In genomic region chr22:36399473-36399780, GRCh38 we compare ENCODE assay signal across 11 cellular contexts. TPM values are rescaled to one million over a fixed set of nuclear protein-coding genes. Genes with fewer than 3 reads are reported as not detected.
A peak's percentile ranks its signal among the peaks of the same experiment; 100 is the strongest.
DNase-seq lines count a peak whose midpoint lies in the region; ATAC-seq and TF ChIP-seq lines count a peak whose summit lies in the region.
"Had no signal": no experiment of that assay in that cellular context is flagged by ENCODE, and none has a peak within 500 bp of the region (broad histone marks: within the 10 kb centered on the region; RNA-seq: fewer than 3 reads in every experiment).

No MANE protein-coding gene starts in this region.

- H3K4me1 ChIP-seq in upper lobe of right lung: peaks cover 14% of the 10 kb centered on the region

- no peak overlapping the region for H3K4me3 ChIP-seq in upper lobe of right lung
- H3K4me3 ChIP-seq: adrenal gland had no signal

- peak overlapping the region; percentile 11 for H3K27ac Mint-ChIP-seq in activated naive CD8-positive, alpha-beta T cell treated with anti-CD3 and anti-CD28 coated beads for 36 hours
- no peak overlapping the region for H3K27ac Mint-ChIP-seq in activated naive CD8-positive, alpha-beta T cell treated with anti-CD3 and anti-CD28 coated beads, Interleukin-2, amount 50 U/mL, for 24 hours
- H3K27ac Mint-ChIP-seq in immature natural killer cell: peak overlapping the region; percentile 17 to 87 (median 63)

- ATAC-seq in activated naive CD8-positive, alpha-beta T cell treated with anti-CD3 and anti-CD28 coated beads, Interleukin-2, amount 50 U/mL, for 24 hours: no peak
- ATAC-seq in upper lobe of right lung: peak; percentile 56
- no peak for ATAC-seq in GM21526 (IDR thresholded peaks at IDR 0.05; ENCODE audit: low FRiP score, unreplicated experiment)

- H3K27me3 Mint-ChIP-seq in activated naive CD8-positive, alpha-beta T cell treated with anti-CD3 and anti-CD28 coated beads for 36 hours: no peaks in the 10 kb centered on the region
- no peaks in the 10 kb centered on the region for H3K27me3 Mint-ChIP-seq in activated naive CD8-positive, alpha-beta T cell treated with anti-CD3 and anti-CD28 coated beads, Interleukin-2, amount 50 U/mL, for 24 hours
- H3K27me3 Mint-ChIP-seq in immature natural killer cell (ENCODE audit: low read depth in 3 of 3): no peaks in the 10 kb centered on the region

- intact Hi-C loops in upper lobe of right lung (cut with DNase I): no loop called here

- no peaks in the 10 kb centered on the region for H3K36me3 ChIP-seq in upper lobe of right lung
- H3K36me3 ChIP-seq: adrenal gland had no signal

- DNase-seq in activated naive CD8-positive, alpha-beta T cell treated with anti-CD3 and anti-CD28 coated beads for 36 hours: no peak
- no peak for DNase-seq in activated naive CD8-positive, alpha-beta T cell treated with anti-CD3 and anti-CD28 coated beads, Interleukin-2, amount 50 U/mL, for 24 hours
- peak; percentile 72 for DNase-seq in SW480 (ENCODE audit: low spot score)
- no peak for DNase-seq in immature natural killer cell
- DNase-seq in upper lobe of right lung: no peak
- no peak for DNase-seq in NCI-H748 treated with DMSO at 0.1 percent for 48 hours (lab: John Stamatoyannopoulos, UW)
- DNase-seq in stimulated activated CD4-positive, alpha-beta T cell treated with anti-CD3 and anti-CD28 coated beads, Interleukin-4, amount 100 ng/mL, for 1 hour: no peak
- DNase-seq: adrenal gland, DMS 273 treated with DMSO at 0.1 percent for 48 hours, NCI-H2107 had no signal

- H3K9me3 Mint-ChIP-seq in activated naive CD8-positive, alpha-beta T cell treated with anti-CD3 and anti-CD28 coated beads for 36 hours: no peaks in the 10 kb centered on the region
- H3K9me3 Mint-ChIP-seq in activated naive CD8-positive, alpha-beta T cell treated with anti-CD3 and anti-CD28 coated beads, Interleukin-2, amount 50 U/mL, for 24 hours: no peaks in the 10 kb centered on the region
- H3K9me3 Mint-ChIP-seq in immature natural killer cell: no peaks in the 10 kb centered on the region

- no peak overlapping the region for H3K27ac ChIP-seq in upper lobe of right lung
- H3K27ac ChIP-seq: adrenal gland had no signal

- H3K4me1 Mint-ChIP-seq in activated naive CD8-positive, alpha-beta T cell treated with anti-CD3 and anti-CD28 coated beads for 36 hours: peaks cover 12% of the 10 kb centered on the region
- peaks cover 39% of the 10 kb centered on the region for H3K4me1 Mint-ChIP-seq in activated naive CD8-positive, alpha-beta T cell treated with anti-CD3 and anti-CD28 coated beads, Interleukin-2, amount 50 U/mL, for 24 hours
- peaks cover 22 to 24% of the 10 kb centered on the region in 2 donors for H3K4me1 Mint-ChIP-seq in immature natural killer cell

- H3K36me3 Mint-ChIP-seq in activated naive CD8-positive, alpha-beta T cell treated with anti-CD3 and anti-CD28 coated beads for 36 hours: no peaks in the 10 kb centered on the region
- no peaks in the 10 kb centered on the region for H3K36me3 Mint-ChIP-seq in activated naive CD8-positive, alpha-beta T cell treated with anti-CD3 and anti-CD28 coated beads, Interleukin-2, amount 50 U/mL, for 24 hours (ENCODE audit: low read depth)
- H3K36me3 Mint-ChIP-seq in immature natural killer cell: no peaks in the 10 kb centered on the region

- TF ChIP-seq CTCF in upper lobe of right lung (IDR thresholded peaks at IDR 0.05): no peak

- no peaks in the 10 kb centered on the region for H3K9me3 ChIP-seq in upper lobe of right lung
- H3K9me3 ChIP-seq: adrenal gland had no signal

- no peaks in the 10 kb centered on the region for H3K27me3 ChIP-seq in upper lobe of right lung
- H3K27me3 ChIP-seq: adrenal gland had no signal

- H3K4me3 Mint-ChIP-seq in activated naive CD8-positive, alpha-beta T cell treated with anti-CD3 and anti-CD28 coated beads for 36 hours: no peak overlapping the region
- H3K4me3 Mint-ChIP-seq in activated naive CD8-positive, alpha-beta T cell treated with anti-CD3 and anti-CD28 coated beads, Interleukin-2, amount 50 U/mL, for 24 hours: no peak overlapping the region
- H3K4me3 Mint-ChIP-seq in immature natural killer cell: peak overlapping the region; percentile 17 to 76 (median 31)

RNA-seq across cellular contexts. Expression of gene MYH9, which starts 11.7 kb away (rescaled TPM):
- total RNA-seq in activated naive CD8-positive, alpha-beta T cell treated with anti-CD3 and anti-CD28 coated beads for 36 hours: 100 to 1,000 TPM; 551 to 554 TPM
- polyA plus RNA-seq in immature natural killer cell: 100 to 1,000 TPM in 1 of 3 donors, 10 to 100 TPM in 1, 1 to 10 TPM in 1; 8.7 to 355 (median 40.2) TPM
- 842 TPM for total RNA-seq in upper lobe of right lung

Comparison
In these comparisons a context has a peak if more than half of its experiments do, and no peak if none do; other contexts are left out.
1. H3K4me3 Mint-ChIP-seq: peak in immature natural killer cell (5 of 5); none in activated naive CD8-positive, alpha-beta T cell treated with anti-CD3 and anti-CD28 coated beads for 36 hours (single experiment) and activated naive CD8-positive, alpha-beta T cell treated with anti-CD3 and anti-CD28 coated beads, Interleukin-2, amount 50 U/mL, for 24 hours (single experiment).